In genomic region chr5:165665735-165666400, GRCh38 we compare ENCODE assay signal across 7 cellular contexts.
"Had no signal": no experiment of that assay in that cellular context is flagged by ENCODE, and none has a peak within 500 bp of the region (broad histone marks: within the 10 kb centered on the region; RNA-seq: fewer than 3 reads in every experiment).

No MANE protein-coding gene starts in this region.

- FAIRE-seq: H1, H54, HTR-8/SVneo had no signal

- DNase-seq: H9, HCEC 1CT, KBM-7 had no signal

- H3K4me3 ChIP-seq: GM23338 had no signal

- H3K4me2 ChIP-seq: GM23338 had no signal

- H2AFZ ChIP-seq: GM23338 had no signal

- ATAC-seq: GM23338 had no signal
